10 cellular contexts compared by ENCODE assay signal in genomic region chr7:48077438-48077837, GRCh38. TPM values are rescaled to one million over a fixed set of nuclear protein-coding genes. Genes with fewer than 3 reads are reported as not detected.
"Had no signal": no experiment of that assay in that cellular context is flagged by ENCODE, and none has a peak within 500 bp of the region (broad histone marks: within the 10 kb centered on the region; RNA-seq: fewer than 3 reads in every experiment).

No MANE protein-coding gene starts in this region.

- ATAC-seq: HCT116, K562 had no signal

- H3K36me3 ChIP-seq: HAP-1 had no signal

- H3K9me3 Mint-ChIP-seq: HFFc6 had no signal

- H3K27ac Mint-ChIP-seq: HFFc6 had no signal

- H3K9me3 ChIP-seq: HAP-1 had no signal

- DNase-seq: GOT3, H7, HFFc6, IMR-90, KG1 had no signal

- H3K4me3 ChIP-seq: HAP-1, K562 had no signal

- H3K27ac ChIP-seq: HL-60 had no signal

- H3K4me3 Mint-ChIP-seq: HFFc6 had no signal

RNA-seq across cellular contexts. Expression of gene C7orf57, which starts 42.1 kb away (rescaled TPM):
- total RNA-seq: HT1080, IMR-90, K562 had no signal
- polyA plus RNA-seq: IMR-90, K562 had no signal

RNA-seq across cellular contexts. Expression of gene SUN3, which starts 48.5 kb away (rescaled TPM):
- total RNA-seq: H7, HT1080, IMR-90, K562 had no signal
- polyA plus RNA-seq: IMR-90 had no signal
